24 cellular contexts compared by ENCODE assay signal in genomic region chr21:46399129-46399528, GRCh38.
"Had no signal": no experiment of that assay in that cellular context is flagged by ENCODE, and none has a peak within 500 bp of the region (broad histone marks: within the 10 kb centered on the region; RNA-seq: fewer than 3 reads in every experiment).

No MANE protein-coding gene starts in this region.

- ATAC-seq: activated CD4-positive, CD25-positive, alpha-beta regulatory T cell treated with anti-CD3 and anti-CD28 coated beads, Interleukin-2, amount 50 U/mL, for 24 hours; activated CD8-positive, alpha-beta T cell treated with anti-CD3 and anti-CD28 coated beads, Interleukin-2, amount 10 ng/mL, durations not matched to agents 7 days and 5 days; left lobe of liver; naive thymus-derived CD4-positive, alpha-beta T cell had no signal

- H3K27me3 ChIP-seq: esophagus muscularis mucosa, neural progenitor cell, spleen, thyroid gland had no signal

- H3K4me3 ChIP-seq: esophagus muscularis mucosa, neural progenitor cell, SK-N-MC, spleen, thyroid gland had no signal

- H3K27ac ChIP-seq: esophagus muscularis mucosa, neural progenitor cell, SK-N-MC, spleen, thyroid gland, VCaP had no signal

- H2AFZ ChIP-seq: neural progenitor cell had no signal

- H3K4me3 Mint-ChIP-seq: activated CD4-positive, alpha-beta T cell treated with anti-CD3 and anti-CD28 coated beads, Interleukin-2, amount 10 ng/mL, durations not matched to agents 24 days and 14 days; activated CD8-positive, alpha-beta T cell treated with anti-CD3 and anti-CD28 coated beads, Interleukin-2, amount 10 ng/mL, durations not matched to agents 7 days and 5 days; activated naive CD8-positive, alpha-beta T cell treated with anti-CD3 and anti-CD28 coated beads for 36 hours; naive thymus-derived CD4-positive, alpha-beta T cell; neural progenitor cell; stimulated activated naive CD8-positive, alpha-beta T cell treated with anti-CD3 and anti-CD28 coated beads, Interleukin-15, Interleukin-2, amounts not matched to agents 100 ng/mL and 50 ng/mL, for 24 hours; T-helper 2 cell treated with Interferon-gamma antibody and Interleukin-4, amounts not matched to agents 5 μg/mL and 100 μg/mL, for 36 hours had no signal

- H3K4me2 ChIP-seq: neural progenitor cell had no signal

- H3K9me3 ChIP-seq: esophagus muscularis mucosa, spleen, thyroid gland had no signal

- H3K36me3 ChIP-seq: neural progenitor cell had no signal

- H3K4me1 Mint-ChIP-seq: activated CD4-positive, alpha-beta T cell treated with anti-CD3 and anti-CD28 coated beads, Interleukin-2, amount 10 ng/mL, durations not matched to agents 24 days and 14 days; activated naive CD8-positive, alpha-beta T cell treated with anti-CD3 and anti-CD28 coated beads for 36 hours had no signal

- H3K4me1 ChIP-seq: esophagus muscularis mucosa, neural progenitor cell, spleen, thyroid gland had no signal

- H3K27me3 Mint-ChIP-seq: activated CD4-positive, alpha-beta T cell treated with anti-CD3 and anti-CD28 coated beads, Interleukin-2, amount 10 ng/mL, durations not matched to agents 24 days and 14 days; activated naive CD8-positive, alpha-beta T cell treated with anti-CD3 and anti-CD28 coated beads for 36 hours; naive thymus-derived CD4-positive, alpha-beta T cell; stimulated activated naive CD8-positive, alpha-beta T cell treated with anti-CD3 and anti-CD28 coated beads, Interleukin-15, Interleukin-2, amounts not matched to agents 100 ng/mL and 50 ng/mL, for 24 hours had no signal

- H3K9me3 Mint-ChIP-seq: activated CD4-positive, alpha-beta T cell treated with anti-CD3 and anti-CD28 coated beads, Interleukin-2, amount 10 ng/mL, durations not matched to agents 24 days and 14 days; activated naive CD8-positive, alpha-beta T cell treated with anti-CD3 and anti-CD28 coated beads for 36 hours; activated T-helper 2 cell treated with anti-CD3 and anti-CD28 coated beads, Interferon-gamma antibody, Interleukin-2, Interleukin-4, amounts not matched to agents 10 μg/mL and 5 μg/mL and 100 μg/mL, durations not matched to agents 14 hours and 24 hours and 36 hours; naive thymus-derived CD4-positive, alpha-beta T cell; neural progenitor cell; T-helper 2 cell treated with Interferon-gamma antibody and Interleukin-4, amounts not matched to agents 5 μg/mL and 100 μg/mL, for 36 hours had no signal

- H3K27ac Mint-ChIP-seq: activated CD4-positive, alpha-beta T cell treated with anti-CD3 and anti-CD28 coated beads, Interleukin-2, amount 10 ng/mL, durations not matched to agents 24 days and 14 days; activated CD8-positive, alpha-beta T cell treated with anti-CD3 and anti-CD28 coated beads, Interleukin-2, amount 10 ng/mL, durations not matched to agents 7 days and 5 days; activated naive CD8-positive, alpha-beta T cell treated with anti-CD3 and anti-CD28 coated beads for 36 hours; activated T-helper 2 cell treated with anti-CD3 and anti-CD28 coated beads, Interferon-gamma antibody, Interleukin-2, Interleukin-4, amounts not matched to agents 10 μg/mL and 5 μg/mL and 100 μg/mL, durations not matched to agents 14 hours and 24 hours and 36 hours; neural progenitor cell; stimulated activated naive CD8-positive, alpha-beta T cell treated with anti-CD3 and anti-CD28 coated beads, Interleukin-15, Interleukin-2, amounts not matched to agents 100 ng/mL and 50 ng/mL, for 24 hours; T-helper 2 cell treated with Interferon-gamma antibody and Interleukin-4, amounts not matched to agents 5 μg/mL and 100 μg/mL, for 36 hours had no signal

- H3K9ac ChIP-seq: neural progenitor cell had no signal

- DNase-seq: activated CD4-positive, alpha-beta T cell treated with anti-CD3 and anti-CD28 coated beads, Interleukin-2, amount 10 ng/mL, durations not matched to agents 24 days and 14 days; activated CD8-positive, alpha-beta T cell treated with anti-CD3 and anti-CD28 coated beads, Interleukin-2, amount 10 ng/mL, durations not matched to agents 7 days and 5 days; activated naive CD4-positive, alpha-beta T cell; activated naive CD8-positive, alpha-beta T cell treated with anti-CD3 and anti-CD28 coated beads for 36 hours; activated T-cell treated with anti-CD3 and anti-CD28 coated beads, Interleukin-2, amount 50 U/mL, for 1 hour; caudate nucleus; dermis blood vessel endothelial cell; effector CD8-positive, alpha-beta T cell; naive thymus-derived CD4-positive, alpha-beta T cell; retina; spleen; stimulated activated CD4-positive, alpha-beta T cell treated with anti-CD3 and anti-CD28 coated beads, Interleukin-4, amount 100 ng/mL, for 1 hour; substantia nigra; SW 1271; thyroid gland had no signal
